Comparison of ENCODE assay signal across 8 cellular contexts in genomic region chr19:6108721-6109633, GRCh38. TPM values are rescaled to one million over a fixed set of nuclear protein-coding genes. Genes with fewer than 3 reads are reported as not detected.
DNase-seq lines count a peak whose midpoint lies in the region; ATAC-seq, FAIRE-seq and TF ChIP-seq lines count a peak whose summit lies in the region.

No MANE protein-coding gene starts in this region.

- no peaks in the 10 kb centered on the region; the same call in 1 of the 2 replicates for H3K9me3 ChIP-seq in OCI-LY1 (ENCODE audit: low read length)

- H3K4me2 ChIP-seq in OCI-LY1 (ENCODE audit: low read length): peak overlapping the region; percentile 67

- no peak overlapping the region for H2AFZ ChIP-seq in OCI-LY1 (ENCODE audit: low read length)

- H3K9ac ChIP-seq in OCI-LY1 (ENCODE audit: low read length): no peak overlapping the region

- H3K4me1 ChIP-seq in OCI-LY1 (ENCODE audit: insufficient read depth, low read length, severe bottlenecking): peaks cover 12% of the 10 kb centered on the region

- no peaks in the 10 kb centered on the region; the same call in 1 of the 2 replicates for H3K27me3 ChIP-seq in OCI-LY1 (ENCODE audit: insufficient read depth, low read length)

- no peak overlapping the region for H3K27ac ChIP-seq in OCI-LY1 (ENCODE audit: low read depth, low read length, poor library complexity, severe bottlenecking)

- H3K79me2 ChIP-seq in OCI-LY1 (ENCODE audit: insufficient read depth, low read length): no peaks in the 10 kb centered on the region

- no peak for TF ChIP-seq CTCF in OCI-LY1 (IDR thresholded peaks at IDR 0.05; ENCODE audit: low read length)
- no peak for TF ChIP-seq CTCF in omental fat pad (IDR thresholded peaks at IDR 0.05)

- ATAC-seq in omental fat pad (ENCODE audit: low FRiP score): peak; percentile 41
- no peak for ATAC-seq in HG03521 (IDR thresholded peaks at IDR 0.05; ENCODE audit: unreplicated experiment)
- no peak for ATAC-seq in GM21423 (IDR thresholded peaks at IDR 0.05; ENCODE audit: unreplicated experiment)

- 0 out of 2 replicates have a peak, but pooled peaks cover 3% of the 10 kb centered on the region for H3F3A ChIP-seq in OCI-LY1 (ENCODE audit: insufficient read depth, low read length)

- no peaks in the 10 kb centered on the region for H4K20me1 ChIP-seq in OCI-LY1 (ENCODE audit: insufficient read depth, low read length)

- H3K36me3 ChIP-seq in OCI-LY1 (ENCODE audit: insufficient read depth, low read length): no peaks in the 10 kb centered on the region; the same call in 1 of the 2 replicates

- no peaks in the 10 kb centered on the region for H3K9me2 ChIP-seq in OCI-LY1 (ENCODE audit: low read depth, low read length)

- DNase-seq in GM18507 (ENCODE audit: extremely low spot score, insufficient read length, low read depth) (no peak), glomerular visceral epithelial cell (ENCODE audit: extremely low spot score) (peak; percentile 61), omental fat pad (ENCODE audit: low spot score) (peak; percentile 66), ureter (ENCODE audit: low spot score) (peak; percentile 73)
- peak in 3 of 4 experiments; percentile 11 to 45 (median 24) for DNase-seq in activated naive CD4-positive, alpha-beta T cell (lab: John Stamatoyannopoulos, UW)

- FAIRE-seq in GM18507 (lab: Jason Lieb, UNC): peak; percentile 63

- H3K4me3 ChIP-seq in OCI-LY1 (ENCODE audit: low read depth, low read length, poor library complexity, severe bottlenecking): no peak overlapping the region

RNA-seq across cellular contexts. Expression of gene RFX2, which starts 1.3 kb away (rescaled TPM):
- total RNA-seq in omental fat pad (10 to 100 TPM in 3 of 4 donors, 1 to 10 TPM in 1; 8.1 to 93.0 (median 20.4) TPM), ureter (30.3 TPM)

RNA-seq across cellular contexts. Expression of gene ACSBG2, which starts 26.5 kb away (rescaled TPM):
- total RNA-seq in omental fat pad (not detected), ureter (not detected)
